ENCODE assay signal across 11 cellular contexts in genomic region chr2:195560209-195560907, GRCh38.
A peak's percentile ranks its signal among the peaks of the same experiment; 100 is the strongest.
DNase-seq lines count a peak whose midpoint lies in the region; ATAC-seq and TF ChIP-seq lines count a peak whose summit lies in the region.
"Had no signal": no experiment of that assay in that cellular context is flagged by ENCODE, and none has a peak within 500 bp of the region (broad histone marks: within the 10 kb centered on the region; RNA-seq: fewer than 3 reads in every experiment).

No MANE protein-coding gene starts in this region.

- H3K4me1 Mint-ChIP-seq in dendritic cell treated with granulocyte-macrophage colony-stimulating factor and Interleukin-4, amounts not matched to agents 40 ng/mL and 50 ng/mL, for 4 days (ENCODE audit: low read depth) = peaks cover 42% of the 10 kb centered on the region

- no peaks in the 10 kb centered on the region for H3K9me3 ChIP-seq in SK-N-SH
- H3K9me3 ChIP-seq in PC-3 (ENCODE audit: low read length) = no peaks in the 10 kb centered on the region
- no peaks in the 10 kb centered on the region for H3K9me3 ChIP-seq in right atrium auricular region

- H3F3A ChIP-seq in SK-N-SH (replicated peaks; ENCODE audit: insufficient read depth) = peaks cover 38% of the 10 kb centered on the region
- peaks cover 3% of the 10 kb centered on the region for H3F3A ChIP-seq in PC-3 (ENCODE audit: low read length, unreplicated experiment)

- H3K9me3 Mint-ChIP-seq in dendritic cell treated with granulocyte-macrophage colony-stimulating factor and Interleukin-4, amounts not matched to agents 40 ng/mL and 50 ng/mL, for 4 days = no peaks in the 10 kb centered on the region

- H3K9me2 ChIP-seq in SK-N-SH = no peaks in the 10 kb centered on the region
- no peaks in the 10 kb centered on the region for H3K9me2 ChIP-seq in PC-3 (replicated peaks; ENCODE audit: low read length)

- intact Hi-C loops in PC-3 (cut with micrococcal nuclease) = loop anchor here (10.0 kb wide), 1 partner anchor 66 kb away; no protein-coding TSS in a partner anchor
- intact Hi-C loops in dendritic cell treated with granulocyte-macrophage colony-stimulating factor and Interleukin-4, amounts not matched to agents 40 ng/mL and 50 ng/mL, for 4 days (cut with micrococcal nuclease) = loop anchor here (5.0 kb wide), 1 partner anchor 52 kb away; no protein-coding TSS in a partner anchor

- ATAC-seq in SK-N-SH treated with all-trans-retinoic acid at 6 μM for 48 hours (no peak), PC-3 (no peak), GM21825 (IDR thresholded peaks at IDR 0.05; ENCODE audit: unreplicated experiment) (no peak)

- POLR2A ChIA-PET in SK-N-SH (lab: Yijun Ruan, JAX) = no interaction called here
- POLR2A ChIA-PET in PC-3 (lab: Charles Lee; ENCODE audit: unreplicated experiment) = interaction anchor here (0.5 to 1.7 kb wide), 5 partner anchors 16 to 119 kb away, joined by 3 to 13 read pairs (median 4); partner anchors contain the start of gene SLC39A10

- DNase-seq in SK-N-SH (no peak), PC-3 (peak; percentile 49), DMS79 (lab: John Stamatoyannopoulos, UW) (no peak), right atrium auricular region (ENCODE audit: low spot score) (no peak)
- DNase-seq: hippocampal formation, NCI-H2107 had no signal

- H3K4me3 ChIP-seq in SK-N-SH (ENCODE audit: low read depth in 2 of 2, low read length in 1 of 2) = no peak overlapping the region
- no peak overlapping the region for H3K4me3 ChIP-seq in PC-3 (ENCODE audit: low read length)
- no peak overlapping the region for H3K4me3 ChIP-seq in skin epidermis
- H3K4me3 ChIP-seq in right atrium auricular region = no peak overlapping the region

- no peak for TF ChIP-seq CTCF in SK-N-SH (IDR thresholded peaks at IDR 0.05)
- TF ChIP-seq CTCF in PC-3 (conservative IDR thresholded peaks at IDR 0.05; ENCODE audit: low read depth, low read length) = no peak
- no peak for TF ChIP-seq CTCF in right atrium auricular region (IDR thresholded peaks at IDR 0.05)

- H3K27me3 Mint-ChIP-seq in dendritic cell treated with granulocyte-macrophage colony-stimulating factor and Interleukin-4, amounts not matched to agents 40 ng/mL and 50 ng/mL, for 4 days = no peaks in the 10 kb centered on the region

- H4K20me1 ChIP-seq in SK-N-SH (ENCODE audit: insufficient read depth) (no peaks in the 10 kb centered on the region), PC-3 (ENCODE audit: low read length) (no peaks in the 10 kb centered on the region)

- WGBS in SK-N-SH (ENCODE audit: low lambda C conversion rate) = 77% methylated on average over 10 of the region's 10 CpGs

- H3K4me1 ChIP-seq in SK-N-SH (ENCODE audit: control insufficient read depth in 1 of 2, insufficient read depth in 2 of 2, low read depth in 1 of 2, low read length in 1 of 2) (peaks cover 0 to 39% of the 10 kb centered on the region in 2 experiments; a peak in 3 of 4 replicates), PC-3 (ENCODE audit: insufficient read depth, low read length) (peaks cover 55% of the 10 kb centered on the region), right atrium auricular region (no peaks in the 10 kb centered on the region)

- no peaks in the 10 kb centered on the region for H3K36me3 Mint-ChIP-seq in dendritic cell treated with granulocyte-macrophage colony-stimulating factor and Interleukin-4, amounts not matched to agents 40 ng/mL and 50 ng/mL, for 4 days (ENCODE audit: low read depth)

- H2AFZ ChIP-seq in SK-N-SH (ENCODE audit: low read depth) (no peak overlapping the region), PC-3 (ENCODE audit: low read length) (no peak overlapping the region)

- H3K27me3 ChIP-seq in SK-N-SH (ENCODE audit: insufficient read depth) = no peaks in the 10 kb centered on the region
- H3K27me3 ChIP-seq in PC-3 (ENCODE audit: low read length) = no peaks in the 10 kb centered on the region
- H3K27me3 ChIP-seq in right atrium auricular region = no peaks in the 10 kb centered on the region

- BruUV-seq in PC-3 (replicated peaks; lab: Mats Ljungman, UMichigan) = no TSS peak

- no peak overlapping the region for H3K4me3 Mint-ChIP-seq in dendritic cell treated with granulocyte-macrophage colony-stimulating factor and Interleukin-4, amounts not matched to agents 40 ng/mL and 50 ng/mL, for 4 days

- peak overlapping the region; percentile 12 to 96; a peak in 3 of 4 replicates for H3K27ac ChIP-seq in SK-N-SH (ENCODE audit: low read depth in 2 of 2, low read length in 1 of 2)
- peak overlapping the region; percentile 96 for H3K27ac ChIP-seq in PC-3 (ENCODE audit: low read length)
- peak overlapping the region in 13 of 21 experiments; percentile 10 to 90 (median 77) for H3K27ac ChIP-seq in skin epidermis
- H3K27ac ChIP-seq in right atrium auricular region = no peak overlapping the region
- H3K27ac ChIP-seq: 22Rv1 had no signal

- H3K9ac ChIP-seq in SK-N-SH (peak overlapping the region; percentile 59; the same call in 1 of the 2 replicates), PC-3 (ENCODE audit: low read length) (peak overlapping the region; percentile 65)

- H3K36me3 ChIP-seq in SK-N-SH (replicated peaks in 1 of 2; ENCODE audit: control insufficient read depth in 1 of 2, insufficient read depth in 2 of 2, low read length in 1 of 2) (no peaks in the 10 kb centered on the region), PC-3 (ENCODE audit: low read depth, low read length) (no peaks in the 10 kb centered on the region), right atrium auricular region (no peaks in the 10 kb centered on the region)

- peak overlapping the region; percentile 93 for H3K27ac Mint-ChIP-seq in dendritic cell treated with granulocyte-macrophage colony-stimulating factor and Interleukin-4, amounts not matched to agents 40 ng/mL and 50 ng/mL, for 4 days

- H3K4me2 ChIP-seq in SK-N-SH (peak overlapping the region; percentile 54; the same call in 1 of the 2 replicates), PC-3 (ENCODE audit: low read length) (peak overlapping the region; percentile 64)

- CTCF ChIA-PET in SK-N-SH (lab: Yijun Ruan, JAX) (interaction anchor here (1.3 kb wide), 1 partner anchor 16 kb away, joined by 3 read pairs; no protein-coding TSS in a partner anchor), PC-3 (lab: Charles Lee) (interaction anchor here (0.6 to 1.1 kb wide), 4 partner anchors 26 to 100 kb away, joined by 3 to 9 read pairs (median 4); partner anchors contain the start of gene SLC39A10)

- no peak for TF ChIP-seq RAD21 in SK-N-SH (IDR thresholded peaks at IDR 0.05; ENCODE audit: low read length)

- TF ChIP-seq EP300 in SK-N-SH (IDR thresholded peaks at IDR 0.05; ENCODE audit: borderline replicate concordance in 1 of 2, low read depth in 1 of 2, low read length in 1 of 2) = no peak

- H3K79me2 ChIP-seq in SK-N-SH (ENCODE audit: insufficient read depth) = no peaks in the 10 kb centered on the region
- H3K79me2 ChIP-seq in PC-3 (ENCODE audit: low read length) = no peaks in the 10 kb centered on the region

TF ChIP-seq in SK-N-SH, 30 proteins besides CTCF, POLR2A, EP300 and RAD21 (continues in another document):
- no peak for TF ChIP-seq SMC3 (IDR thresholded peaks at IDR 0.05; ENCODE audit: low read depth, low read length)
- TF ChIP-seq NFIC (IDR thresholded peaks at IDR 0.05; ENCODE audit: borderline replicate concordance) = no peak
- TF ChIP-seq MXI1 (IDR thresholded peaks at IDR 0.05; ENCODE audit: low read depth, low read length) = no peak
- TF ChIP-seq TEAD4 (IDR thresholded peaks at IDR 0.05; ENCODE audit: borderline replicate concordance, insufficient read depth) = no peak
- no peak for TF ChIP-seq RXRA (IDR thresholded peaks at IDR 0.05; ENCODE audit: borderline replicate concordance, low read depth)
- no peak for TF ChIP-seq POLR2AphosphoS5 (IDR thresholded peaks at IDR 0.05; ENCODE audit: low read depth, low read length)
- TF ChIP-seq PBX3 (IDR thresholded peaks at IDR 0.05) = no peak

TF ChIP-seq in SK-N-SH treated with all-trans-retinoic acid at 6 μM for 48 hours, 23 proteins besides CTCF, POLR2A, EP300 and RAD21:
- TF ChIP-seq OSR1 (CRISPR knock-in tag; IDR thresholded peaks at IDR 0.05) (no peak), ZNF70 (CRISPR knock-in tag; IDR thresholded peaks at IDR 0.05) (no peak), ESRRG (CRISPR knock-in tag; IDR thresholded peaks at IDR 0.05) (no peak), CSDC2 (CRISPR knock-in tag; IDR thresholded peaks at IDR 0.05) (no peak), TOX (CRISPR knock-in tag; IDR thresholded peaks at IDR 0.05; ENCODE audit: borderline replicate concordance) (no peak), BACH2 (CRISPR knock-in tag; IDR thresholded peaks at IDR 0.05; ENCODE audit: borderline replicate concordance) (no peak), ZNF8 (CRISPR knock-in tag; IDR thresholded peaks at IDR 0.05) (no peak), ARNTL (CRISPR knock-in tag; IDR thresholded peaks at IDR 0.05; ENCODE audit: borderline replicate concordance, low read depth) (no peak), ZFP30 (CRISPR knock-in tag; IDR thresholded peaks at IDR 0.05) (no peak), TCF4 (CRISPR knock-in tag; IDR thresholded peaks at IDR 0.05; ENCODE audit: borderline replicate concordance) (no peak)
TF ChIP-seq in SK-N-SH treated with all-trans-retinoic acid at 6 μM for 48 hours: peak in this region for 0.

Comparison
In these comparisons a context has a peak if more than half of its experiments do, and no peak if none do; other contexts are left out.
1. H3K27ac ChIP-seq: peak in SK-N-SH (2 of 2), PC-3 (single experiment) and skin epidermis (13 of 21); none in right atrium auricular region (0 of 2).